14 cellular contexts compared by ENCODE assay signal in the genomic region with DNA sequence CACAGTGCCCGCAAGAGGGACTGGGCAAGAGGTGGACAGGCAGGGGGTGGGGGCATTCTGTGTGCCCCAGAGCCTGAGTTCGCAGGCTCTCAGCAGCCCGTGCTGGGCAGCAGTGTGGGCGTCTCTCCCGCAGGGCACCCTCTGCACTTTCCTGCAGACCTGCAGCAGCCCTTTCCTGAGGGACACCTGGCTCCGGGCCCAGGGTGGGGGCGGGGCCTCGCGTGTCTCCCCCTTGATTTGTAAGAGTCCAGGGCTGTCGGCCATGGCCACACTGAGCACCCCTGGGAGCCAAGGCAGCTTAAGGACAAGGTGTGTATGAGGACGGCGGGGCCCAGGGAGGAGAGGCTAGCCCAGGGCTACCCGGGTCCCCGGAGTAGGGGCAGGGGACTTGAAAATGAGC. TPM values are rescaled to one million over a fixed set of nuclear protein-coding genes. Genes with fewer than 3 reads are reported as not detected.
A peak's percentile ranks its signal among the peaks of the same experiment; 100 is the strongest.
DNase-seq lines count a peak whose midpoint lies in the region; ATAC-seq and TF ChIP-seq lines count a peak whose summit lies in the region.
"Had no signal": no experiment of that assay in that cellular context is flagged by ENCODE, and none has a peak within 500 bp of the region (broad histone marks: within the 10 kb centered on the region; RNA-seq: fewer than 3 reads in every experiment).

No MANE protein-coding gene starts in this region.

- peaks cover 4% of the 10 kb centered on the region for H3K27me3 ChIP-seq in left ventricle myocardium inferior (ENCODE audit: low read depth)
- no peaks in the 10 kb centered on the region for H3K27me3 ChIP-seq in ovary
- no peaks in the 10 kb centered on the region for H3K27me3 ChIP-seq in CD8-positive, alpha-beta T cell (ENCODE audit: insufficient read depth, low read length)
- H3K27me3 ChIP-seq in WERI-Rb-1 (ENCODE audit: insufficient read depth, low read depth, severe bottlenecking), result peaks cover 87% of the 10 kb centered on the region

- H3K27ac ChIP-seq in left ventricle myocardium inferior (replicated peaks) (peak overlapping the region; percentile 84), epithelial cell of prostate (peak overlapping the region; percentile 94), ovary (peak overlapping the region; percentile 49 to 88), WERI-Rb-1 (no peak overlapping the region)
- no peak overlapping the region for H3K27ac ChIP-seq in CD8-positive, alpha-beta T cell (ENCODE audit: low read depth, low read length)

- no peaks in the 10 kb centered on the region for H3K9me3 Mint-ChIP-seq in CD8-positive, alpha-beta T cell

- CTCF ChIA-PET in CD8-positive, alpha-beta T cell (lab: Charles Lee), result no interaction called here

- no peaks in the 10 kb centered on the region for H3K36me3 ChIP-seq in left ventricle myocardium inferior
- H3K36me3 ChIP-seq in ovary, result no peaks in the 10 kb centered on the region
- no peaks in the 10 kb centered on the region for H3K36me3 ChIP-seq in CD8-positive, alpha-beta T cell (ENCODE audit: insufficient read depth, low read length)
- H3K36me3 ChIP-seq in WERI-Rb-1, result no peaks in the 10 kb centered on the region

- ATAC-seq in Right ventricle myocardium superior (ENCODE audit: poor library complexity), result no peak
- no peak for ATAC-seq in CD8-positive, alpha-beta T cell

- H3K4me3 ChIP-seq in left ventricle myocardium inferior (no peak overlapping the region), ovary (no peak overlapping the region), WERI-Rb-1 (ENCODE audit: low read depth, low read length) (no peak overlapping the region)
- H3K4me3 ChIP-seq in CD8-positive, alpha-beta T cell (ENCODE audit: low read depth, low read length), result no peak overlapping the region
- H3K4me3 ChIP-seq: mucosa of descending colon had no signal

- no peak overlapping the region for H3K27ac Mint-ChIP-seq in CD8-positive, alpha-beta T cell

- peaks cover 10% of the 10 kb centered on the region for H3K27me3 Mint-ChIP-seq in CD8-positive, alpha-beta T cell (ENCODE audit: low read depth)

- intact Hi-C loops in left ventricle myocardium inferior (cut with micrococcal nuclease) (no loop called here), Right ventricle myocardium superior (cut with DNase I) (no loop called here), ovary (cut with DNase I) (no loop called here), posterior cingulate gyrus (cut with DNase I) (no loop called here)
- intact Hi-C loops in CD8-positive, alpha-beta T cell (cut with DNase I, micrococcal nuclease), result no loop called here

- peaks cover 38% of the 10 kb centered on the region for H3K4me1 ChIP-seq in left ventricle myocardium inferior
- H3K4me1 ChIP-seq in ovary (ENCODE audit: insufficient read depth), result peaks cover 11% of the 10 kb centered on the region
- no peaks in the 10 kb centered on the region for H3K4me1 ChIP-seq in CD8-positive, alpha-beta T cell (ENCODE audit: insufficient read depth, low read length)

- H3K9me3 ChIP-seq in left ventricle myocardium inferior (replicated peaks), result no peaks in the 10 kb centered on the region
- no peaks in the 10 kb centered on the region for H3K9me3 ChIP-seq in ovary
- H3K9me3 ChIP-seq in CD8-positive, alpha-beta T cell (ENCODE audit: low read length), result no peaks in the 10 kb centered on the region
- no peaks in the 10 kb centered on the region for H3K9me3 ChIP-seq in WERI-Rb-1 (ENCODE audit: severe bottlenecking)
- H3K9me3 ChIP-seq: mucosa of descending colon had no signal

- H3K4me1 Mint-ChIP-seq in CD8-positive, alpha-beta T cell (ENCODE audit: low read depth), result peaks cover 3% of the 10 kb centered on the region

- 48 to 58% (median 50%) methylated on average over 12 to 14 of the region's 14 CpGs for WGBS in ovary, 3 donors

- POLR2A ChIA-PET in CD8-positive, alpha-beta T cell (lab: Charles Lee), result no interaction called here

- TF ChIP-seq POLR2A in ovary (IDR thresholded peaks at IDR 0.05), result no peak

- no peak for TF ChIP-seq CTCF in left ventricle myocardium inferior (IDR thresholded peaks at IDR 0.05; ENCODE audit: borderline replicate concordance)
- TF ChIP-seq CTCF in ovary (IDR thresholded peaks at IDR 0.05), result no peak
- no peak for TF ChIP-seq CTCF in CD8-positive, alpha-beta T cell (IDR thresholded peaks at IDR 0.05)
- TF ChIP-seq CTCF in WERI-Rb-1 (IDR thresholded peaks at IDR 0.05; ENCODE audit: low read depth, low read length), result no peak

- TF ChIP-seq EP300 in ovary (IDR thresholded peaks at IDR 0.05), result no peak

- no peak overlapping the region for H3K4me3 Mint-ChIP-seq in CD8-positive, alpha-beta T cell

- DNase-seq in left ventricle myocardium inferior (no peak), Right ventricle myocardium superior (no peak), epithelial cell of prostate (ENCODE audit: low read depth, low spot score) (no peak), ovary (peak in 2 of 5 donors; percentile 59 to 63), EL (no peak), posterior cingulate gyrus (no peak), WERI-Rb-1 (no peak)
- no peak for DNase-seq in CD8-positive, alpha-beta T cell
- DNase-seq: activated CD4-positive, CD25-positive, alpha-beta regulatory T cell; activated T-cell treated with anti-CD3 and anti-CD28 coated beads, Interleukin-2, amount 50 U/mL, for 1 hour; AML-193; anterior cingulate cortex; GDM1; mucosa of descending colon had no signal

- H3K36me3 Mint-ChIP-seq in CD8-positive, alpha-beta T cell, result no peaks in the 10 kb centered on the region

RNA-seq across cellular contexts. Expression of gene SLC38A10, which starts 33.4 kb away (rescaled TPM):
- total RNA-seq in left ventricle myocardium inferior (50.1 TPM), Right ventricle myocardium superior (41.3 TPM), ovary (10 to 100 TPM; 46.6 to 75.7 (median 68.8) TPM)
- polyA plus RNA-seq in ovary, result 10 to 100 TPM; 11.5 to 57.7 TPM
- 10 to 100 TPM; 16.1 to 17.4 TPM for total RNA-seq in CD8-positive, alpha-beta T cell

Comparison
In these comparisons a context has a peak if more than half of its experiments do, and no peak if none do; other contexts are left out.
1. H3K27ac ChIP-seq: peak in left ventricle myocardium inferior (single experiment), epithelial cell of prostate (single experiment) and ovary (2 of 2); none in CD8-positive, alpha-beta T cell (single experiment) and WERI-Rb-1 (single experiment).